8 cellular contexts compared by ENCODE assay signal in genomic region chr4:173448103-173448502, GRCh38. TPM values are rescaled to one million over a fixed set of nuclear protein-coding genes. Genes with fewer than 3 reads are reported as not detected.
A peak's percentile ranks its signal among the peaks of the same experiment; 100 is the strongest.
DNase-seq lines count a peak whose midpoint lies in the region; ATAC-seq and TF ChIP-seq lines count a peak whose summit lies in the region.
"Had no signal": no experiment of that assay in that cellular context is flagged by ENCODE, and none has a peak within 500 bp of the region (broad histone marks: within the 10 kb centered on the region; RNA-seq: fewer than 3 reads in every experiment).

No MANE protein-coding gene starts in this region.

- no peaks in the 10 kb centered on the region for H3K9me3 ChIP-seq in SJCRH30 (replicated peaks)
- H3K9me3 ChIP-seq in heart left ventricle = no peaks in the 10 kb centered on the region
- no peaks in the 10 kb centered on the region for H3K9me3 ChIP-seq in thoracic aorta

- H3K9me3 Mint-ChIP-seq in activated naive CD8-positive, alpha-beta T cell treated with anti-CD3 and anti-CD28 coated beads, Interleukin-2, amount 50 U/mL, for 24 hours = peaks cover 3% of the 10 kb centered on the region
- H3K9me3 Mint-ChIP-seq: activated B cell treated with CpG ODN at 0.5 μM for 24 hours had no signal

- peak; percentile 31 for DNase-seq in M059J (ENCODE audit: low read depth)
- DNase-seq in SJCRH30 = peak; percentile 9 to 28
- DNase-seq in heart left ventricle = peak in 3 of 5 donors; percentile 23 to 53 (median 31)
- DNase-seq in thoracic aorta (ENCODE audit: low spot score) = no peak
- DNase-seq in activated naive CD8-positive, alpha-beta T cell treated with anti-CD3 and anti-CD28 coated beads, Interleukin-2, amount 50 U/mL, for 24 hours = no peak
- DNase-seq: activated B cell treated with CpG ODN at 0.5 μM for 24 hours had no signal

- no peak overlapping the region for H3K4me3 ChIP-seq in SJCRH30
- peak overlapping the region in 1 of 12 donors; percentile 20 for H3K4me3 ChIP-seq in heart left ventricle
- H3K4me3 ChIP-seq in thoracic aorta = no peak overlapping the region

- no peak overlapping the region for H3K27ac Mint-ChIP-seq in activated naive CD8-positive, alpha-beta T cell treated with anti-CD3 and anti-CD28 coated beads, Interleukin-2, amount 50 U/mL, for 24 hours
- H3K27ac Mint-ChIP-seq: activated B cell treated with CpG ODN at 0.5 μM for 24 hours had no signal

- no peak overlapping the region for H3K4me3 Mint-ChIP-seq in activated naive CD8-positive, alpha-beta T cell treated with anti-CD3 and anti-CD28 coated beads, Interleukin-2, amount 50 U/mL, for 24 hours
- H3K4me3 Mint-ChIP-seq: activated B cell treated with CpG ODN at 0.5 μM for 24 hours had no signal

- 55 to 66% (median 59%) methylated on average over 2 of the region's 2 CpGs for WGBS in heart left ventricle, 4 donors

- no peak for TF ChIP-seq POLR2A in heart left ventricle (IDR thresholded peaks at IDR 0.05)

- H3K27ac ChIP-seq in SJCRH30 (no peak overlapping the region), heart left ventricle (peak overlapping the region in 10 of 12 donors; percentile 32 to 84 (median 50)), thoracic aorta (peak overlapping the region; percentile 41 to 47)

- no peaks in the 10 kb centered on the region for H3K4me1 Mint-ChIP-seq in activated naive CD8-positive, alpha-beta T cell treated with anti-CD3 and anti-CD28 coated beads, Interleukin-2, amount 50 U/mL, for 24 hours

- no peaks in the 10 kb centered on the region for H3K36me3 Mint-ChIP-seq in activated naive CD8-positive, alpha-beta T cell treated with anti-CD3 and anti-CD28 coated beads, Interleukin-2, amount 50 U/mL, for 24 hours (ENCODE audit: low read depth)

- no peaks in the 10 kb centered on the region for H3K27me3 Mint-ChIP-seq in activated naive CD8-positive, alpha-beta T cell treated with anti-CD3 and anti-CD28 coated beads, Interleukin-2, amount 50 U/mL, for 24 hours

- intact Hi-C loops in heart left ventricle (cut with DNase I) = loop anchor here in 1 of 10 donors (5.0 kb wide), 1 partner anchor 44 kb away; no protein-coding TSS in a partner anchor

- H3K27me3 ChIP-seq in SJCRH30 (no peaks in the 10 kb centered on the region), heart left ventricle (no peaks in the 10 kb centered on the region), thoracic aorta (replicated peaks; ENCODE audit: insufficient read depth) (no peaks in the 10 kb centered on the region)

- ATAC-seq in heart left ventricle (peak in 2 of 4 donors; percentile 22 to 35), thoracic aorta (ENCODE audit: insufficient number of reproducible peaks, low FRiP score, low read depth) (no peak), GM21360 (IDR thresholded peaks at IDR 0.05; ENCODE audit: unreplicated experiment) (no peak), HG03045 (IDR thresholded peaks at IDR 0.05; ENCODE audit: unreplicated experiment) (no peak)
- ATAC-seq in activated naive CD8-positive, alpha-beta T cell treated with anti-CD3 and anti-CD28 coated beads, Interleukin-2, amount 50 U/mL, for 24 hours = no peak

- H3K36me3 ChIP-seq in SJCRH30 = no peaks in the 10 kb centered on the region
- no peaks in the 10 kb centered on the region for H3K36me3 ChIP-seq in heart left ventricle
- no peaks in the 10 kb centered on the region for H3K36me3 ChIP-seq in thoracic aorta

- TF ChIP-seq CTCF in heart left ventricle (IDR thresholded peaks at IDR 0.05) (no peak), thoracic aorta (IDR thresholded peaks at IDR 0.05) (no peak)

- H3K4me1 ChIP-seq in SJCRH30 = peaks cover 12% of the 10 kb centered on the region
- peaks cover 0 to 28% (median 13%) of the 10 kb centered on the region in 12 donors for H3K4me1 ChIP-seq in heart left ventricle
- H3K4me1 ChIP-seq in thoracic aorta (ENCODE audit: control insufficient read depth in 1 of 2, low read depth in 2 of 2) = peaks cover 19 to 20% of the 10 kb centered on the region in 2 donors

RNA-seq across cellular contexts. Expression of gene SCRG1, which starts 49.2 kb away (rescaled TPM):
- total RNA-seq in M059J (2014; rRNA removed; shearing (Covaris generic)) = not detected in 2 replicates
- not detected in 2 replicates for total RNA-seq in SJCRH30 (2014; rRNA removed; shearing (Covaris generic))
- total RNA-seq in heart left ventricle (under 1 TPM in 8 of 9 donors, not detected in 1; 0.12 to 0.46 (median 0.25) TPM), thoracic aorta (1 to 10 TPM; 6.9 to 9.7 TPM)
- polyA plus RNA-seq in heart left ventricle = under 1 TPM; 0.08 to 0.11 TPM
- total RNA-seq: activated B cell treated with CpG ODN at 0.5 μM for 24 hours had no signal

Comparison
In these comparisons a context has a peak if more than half of its experiments do, and no peak if none do; other contexts are left out.
1. DNase-seq: peak in M059J (single experiment), SJCRH30 (2 of 2) and heart left ventricle (3 of 5); none in thoracic aorta (single experiment) and activated naive CD8-positive, alpha-beta T cell treated with anti-CD3 and anti-CD28 coated beads, Interleukin-2, amount 50 U/mL, for 24 hours (single experiment).